Comparison of ENCODE assay signal across 10 cellular contexts in genomic region chr2:6986251-6986893, GRCh38.
DNase-seq lines count a peak whose midpoint lies in the region; ATAC-seq and TF ChIP-seq lines count a peak whose summit lies in the region.
"Had no signal": no experiment of that assay in that cellular context is flagged by ENCODE, and none has a peak within 500 bp of the region (broad histone marks: within the 10 kb centered on the region; RNA-seq: fewer than 3 reads in every experiment).

No MANE protein-coding gene starts in this region.

- no peaks in the 10 kb centered on the region for H4K20me1 ChIP-seq in PC-3 (ENCODE audit: low read length)

- intact Hi-C loops in PC-3 (cut with micrococcal nuclease) (no loop called here), sciatic nerve (cut with DNase I) (no loop called here)

- H3K36me3 Mint-ChIP-seq in glutamatergic neuron (ENCODE audit: unreplicated experiment), result peaks cover 14% of the 10 kb centered on the region

- DNase-seq in DMS 273 (lab: John Stamatoyannopoulos, UW; ENCODE audit: unreplicated experiment) (peak; percentile 14), DMS 273 treated with DMSO at 0.1 percent for 48 hours (lab: John Stamatoyannopoulos, UW) (no peak), PC-3 (peak; percentile 12), glutamatergic neuron (no peak), sciatic nerve (ENCODE audit: low spot score) (no peak), RKO (ENCODE audit: low spot score) (no peak)
- DNase-seq: activated CD8-positive, alpha-beta memory T cell treated with anti-CD3 and anti-CD28 coated beads, Interleukin-2, amount 50 U/mL, for 4 hours had no signal

- H3K4me2 ChIP-seq in PC-3 (ENCODE audit: low read length), result no peak overlapping the region

- H3K27me3 Mint-ChIP-seq in glutamatergic neuron (ENCODE audit: unreplicated experiment), result peaks cover 4% of the 10 kb centered on the region

- peaks cover 3% of the 10 kb centered on the region for H3K9me3 Mint-ChIP-seq in glutamatergic neuron (ENCODE audit: unreplicated experiment)

- H3K36me3 ChIP-seq in PC-3 (ENCODE audit: low read depth, low read length), result no peaks in the 10 kb centered on the region

- peak overlapping the region; percentile 69 for H3K27ac ChIP-seq in PC-3 (ENCODE audit: low read length)
- H3K27ac ChIP-seq: 22Rv1 had no signal

- H3K9ac ChIP-seq in PC-3 (ENCODE audit: low read length), result peak overlapping the region; percentile 22

- H3K27me3 ChIP-seq in PC-3 (ENCODE audit: low read length), result no peaks in the 10 kb centered on the region

- POLR2A ChIA-PET in PC-3 (lab: Charles Lee; ENCODE audit: unreplicated experiment), result no interaction called here

- H3K9me2 ChIP-seq in PC-3 (replicated peaks; ENCODE audit: low read length), result no peaks in the 10 kb centered on the region

- BruUV-seq in PC-3 (replicated peaks; lab: Mats Ljungman, UMichigan), result no TSS peak

- H3K4me3 Mint-ChIP-seq in glutamatergic neuron (ENCODE audit: unreplicated experiment), result peak overlapping the region; percentile 21

- H3K4me1 ChIP-seq in PC-3 (ENCODE audit: insufficient read depth, low read length), result peaks cover 13% of the 10 kb centered on the region

- no peaks in the 10 kb centered on the region for H3K79me2 ChIP-seq in PC-3 (ENCODE audit: low read length)

- TF ChIP-seq CTCF in PC-3 (conservative IDR thresholded peaks at IDR 0.05; ENCODE audit: low read depth, low read length) (no peak), glutamatergic neuron (IDR thresholded peaks at IDR 0.05; ENCODE audit: partially characterized antibody, unreplicated experiment) (no peak)

- CTCF ChIA-PET in PC-3 (lab: Charles Lee), result no interaction called here

- H2AFZ ChIP-seq in PC-3 (ENCODE audit: low read length), result no peak overlapping the region

- ATAC-seq in PC-3, result peak; percentile 32
- ATAC-seq in sciatic nerve, result peak; percentile 84
- no peak for ATAC-seq in GM19452 (IDR thresholded peaks at IDR 0.05; ENCODE audit: unreplicated experiment)
- no peak for ATAC-seq in GM18498 (IDR thresholded peaks at IDR 0.05; ENCODE audit: unreplicated experiment)

- peak overlapping the region; percentile 43 for H3K27ac Mint-ChIP-seq in glutamatergic neuron (ENCODE audit: unreplicated experiment)

- H3F3A ChIP-seq in PC-3 (ENCODE audit: low read length, unreplicated experiment), result no peaks in the 10 kb centered on the region

- no peak overlapping the region for H3K4me3 ChIP-seq in PC-3 (ENCODE audit: low read length)

- H3K9me3 ChIP-seq in PC-3 (ENCODE audit: low read length), result no peaks in the 10 kb centered on the region

- peaks cover 34% of the 10 kb centered on the region for H3K4me1 Mint-ChIP-seq in glutamatergic neuron (ENCODE audit: low read depth, unreplicated experiment)

Comparison
In these comparisons a context has a peak if more than half of its experiments do, and no peak if none do; other contexts are left out.
1. DNase-seq: peak in DMS 273 (single experiment) and PC-3 (single experiment); none in DMS 273 treated with DMSO at 0.1 percent for 48 hours (single experiment), glutamatergic neuron (single experiment), sciatic nerve (single experiment) and RKO (single experiment).
2. ATAC-seq: peak in PC-3 (single experiment) and sciatic nerve (single experiment); none in GM19452 (single experiment) and GM18498 (single experiment).